ENCODE assay signal across 8 cellular contexts in genomic region chr9:91727316-91727861, GRCh38.
DNase-seq lines count a peak whose midpoint lies in the region; ATAC-seq, FAIRE-seq and TF ChIP-seq lines count a peak whose summit lies in the region.

No MANE protein-coding gene starts in this region.

- no peak for DNase-seq in activated CD4-positive, CD25-positive, alpha-beta regulatory T cell (lab: John Stamatoyannopoulos, UW)
- DNase-seq in NCI-H82 treated with DMSO at 0.1 percent for 48 hours (lab: John Stamatoyannopoulos, UW; ENCODE audit: unreplicated experiment) (peak; percentile 35), GM12878 (ENCODE audit: low read depth, low spot score) (no peak)
- DNase-seq in stimulated activated CD4-positive, alpha-beta T cell treated with anti-CD3 and anti-CD28 coated beads, Interleukin-4, amount 100 ng/mL, for 1 hour, result peak; percentile 19
- DNase-seq in activated CD4-positive, CD25-positive, alpha-beta regulatory T cell treated with anti-CD3 and anti-CD28 coated beads, Interleukin-2, amount 50 U/mL, for 72 hours, result no peak

- H3K4me1 ChIP-seq in GM12878 (ENCODE audit: control insufficient read depth, insufficient read depth, low read length), result no peaks in the 10 kb centered on the region

- TF ChIP-seq EP300 in GM12878 (IDR thresholded peaks at IDR 0.05; ENCODE audit: borderline replicate concordance in 1 of 2, control insufficient read depth in 1 of 2, low read depth in 2 of 2, low read length in 2 of 2), result no peak

- ATAC-seq in activated CD4-positive, CD25-positive, alpha-beta regulatory T cell treated with anti-CD3 and anti-CD28 coated beads, Interleukin-2, amount 50 U/mL, for 24 hours, result peak; percentile 63 to 78
- ATAC-seq in HG02938 (IDR thresholded peaks at IDR 0.05; ENCODE audit: unreplicated experiment), result peak; percentile 59
- peak; percentile 97 for ATAC-seq in GM12878

- SMC1A ChIA-PET in GM12878 (lab: Charles Lee; ENCODE audit: uncharacterized antibody, unreplicated experiment), result interaction anchor here (0.6 to 1.4 kb wide), 3 partner anchors 293 to 809 kb away, joined by 3 read pairs; no protein-coding TSS in a partner anchor

- peak; percentile 83 for TF ChIP-seq RAD21 in GM12878 (IDR thresholded peaks at IDR 0.05; ENCODE audit: insufficient read depth, low read depth, low read length)

- H3K9me3 ChIP-seq in GM12878 (replicated peaks; ENCODE audit: control insufficient read depth, insufficient read depth, low read length), result no peaks in the 10 kb centered on the region

- H3K9ac ChIP-seq in GM12878 (ENCODE audit: control insufficient read depth, insufficient read depth, low read length), result no peak overlapping the region

- H3K4me2 ChIP-seq in GM12878 (ENCODE audit: control insufficient read depth, insufficient read depth), result no peak overlapping the region

- TF ChIP-seq POLR2A in GM12878 (IDR thresholded peaks at IDR 0.05; ENCODE audit: low read depth, low read length), result no peak

- peak; percentile 80 for FAIRE-seq in GM12878 (lab: Jason Lieb, UNC)
- FAIRE-seq in islet of Langerhans (lab: Jason Lieb, UNC), result peak; percentile 91

- WGBS in GM12878 (ENCODE audit: insufficient coverage, insufficient replicate concordance, low lambda C conversion rate, missing lambda C conversion rate), result 12% methylated on average over 7 of the region's 7 CpGs

- H4K20me1 ChIP-seq in GM12878 (ENCODE audit: control insufficient read depth, insufficient read depth), result 0 out of 2 replicates have a peak, but pooled peaks cover 3% of the 10 kb centered on the region

- CTCF ChIA-PET in GM12878 (lab: Yijun Ruan, JAX), result interaction anchor here (0.6 to 3.0 kb wide), 17 partner anchors 13 to 835 kb away, joined by 3 to 30 read pairs (median 4); no protein-coding TSS in a partner anchor

- no peaks in the 10 kb centered on the region for H3K79me2 ChIP-seq in GM12878 (ENCODE audit: control insufficient read depth, insufficient read depth, low read length)

- no peaks in the 10 kb centered on the region for H3K36me3 ChIP-seq in GM12878 (ENCODE audit: control insufficient read depth in 2 of 2, insufficient read depth in 2 of 2, low read length in 1 of 2)

- in situ Hi-C loops in GM12878 (cut with MboI), result no loop called here

- intact Hi-C loops in GM12878 (cut with micrococcal nuclease; ENCODE audit: unreplicated experiment), result loop anchor here (1.0 to 5.0 kb wide), 3 partner anchors 65 to 812 kb away; no protein-coding TSS in a partner anchor

- RAD21 ChIA-PET in GM12878 (lab: Charles Lee; ENCODE audit: unreplicated experiment), result interaction anchor here (0.6 to 1.5 kb wide), 6 partner anchors 9 to 1887 kb away, joined by 3 to 15 read pairs (median 3); no protein-coding TSS in a partner anchor

- H3K27ac ChIP-seq in GM12878 (ENCODE audit: control insufficient read depth, insufficient read depth), result no peak overlapping the region

- BruUV-seq in GM12878 (replicated peaks; lab: Mats Ljungman, UMichigan), result no TSS peak

- peak; percentile 63 to 77 (median 71) for TF ChIP-seq CTCF in GM12878 (IDR thresholded peaks at IDR 0.05 in 2 of 3, conservative IDR thresholded peaks at IDR 0.05 in 1 of 3; ENCODE audit: control insufficient read depth in 2 of 3, extremely low read depth in 1 of 3, insufficient read depth in 1 of 3, low read depth in 3 of 3, low read length in 3 of 3)

- no peak overlapping the region for H3K4me3 ChIP-seq in GM12878

- H3K27me3 ChIP-seq in GM12878 (replicated peaks in 1 of 2; ENCODE audit: control insufficient read depth in 2 of 2, insufficient read depth in 2 of 2, low read length in 1 of 2), result no peaks in the 10 kb centered on the region; a peak in 1 of 4 replicates

- H2AFZ ChIP-seq in GM12878 (ENCODE audit: control insufficient read depth, low read depth, low read length), result no peak overlapping the region

- POLR2A ChIA-PET in GM12878 (lab: Charles Lee), result no interaction called here

TF ChIP-seq in GM12878, 131 proteins besides CTCF, POLR2A, EP300 and RAD21:
- TF ChIP-seq RELB (IDR thresholded peaks at IDR 0.05; ENCODE audit: low read depth) (no peak), PAX8 (IDR thresholded peaks at IDR 0.05) (no peak), SRF (IDR thresholded peaks at IDR 0.05; ENCODE audit: low read depth in 2 of 2, low read length in 2 of 2) (no peak), WRNIP1 (IDR thresholded peaks at IDR 0.05; ENCODE audit: borderline replicate concordance, low read depth, low read length) (no peak), SIN3A (IDR thresholded peaks at IDR 0.05; ENCODE audit: low read depth, low read length) (no peak), SMC3 (IDR thresholded peaks at IDR 0.05; ENCODE audit: borderline replicate concordance, low read length) (peak; percentile 64; the same call in 1 of the 2 replicates), PML (IDR thresholded peaks at IDR 0.05; ENCODE audit: low read length) (no peak), PAX5 (IDR thresholded peaks at IDR 0.05; ENCODE audit: borderline replicate concordance, low read depth, low read length) (no peak), HCFC1 (IDR thresholded peaks at IDR 0.05; ENCODE audit: low read length) (no peak), STAT3 (IDR thresholded peaks at IDR 0.05; ENCODE audit: low read depth, low read length) (no peak), BHLHE40 (IDR thresholded peaks at IDR 0.05; ENCODE audit: borderline replicate concordance in 1 of 2, low read depth in 2 of 2, low read length in 1 of 2) (no peak), ZBTB4 (CRISPR knock-in tag; IDR thresholded peaks at IDR 0.05) (no peak), YY1 (IDR thresholded peaks at IDR 0.05; ENCODE audit: low read depth, low read length) (0 out of 2 replicates have a peak, but pooled peaks have one; percentile 12), ZNF384 (IDR thresholded peaks at IDR 0.05; ENCODE audit: borderline replicate concordance, low read depth, low read length) (peak; percentile 99)
TF ChIP-seq in GM12878: peak in this region for 3.

Comparison
In these comparisons a context has a peak if more than half of its experiments do, and no peak if none do; other contexts are left out.
1. DNase-seq: peak in NCI-H82 treated with DMSO at 0.1 percent for 48 hours (single experiment) and stimulated activated CD4-positive, alpha-beta T cell treated with anti-CD3 and anti-CD28 coated beads, Interleukin-4, amount 100 ng/mL, for 1 hour (single experiment); none in activated CD4-positive, CD25-positive, alpha-beta regulatory T cell (0 of 4), GM12878 (single experiment) and activated CD4-positive, CD25-positive, alpha-beta regulatory T cell treated with anti-CD3 and anti-CD28 coated beads, Interleukin-2, amount 50 U/mL, for 72 hours (single experiment).
2. Peak in every context shown above with its lines, with median percentiles within 50 percentile points of each other: ATAC-seq.